1 cellular context compared by ENCODE assay signal in the genomic region with DNA sequence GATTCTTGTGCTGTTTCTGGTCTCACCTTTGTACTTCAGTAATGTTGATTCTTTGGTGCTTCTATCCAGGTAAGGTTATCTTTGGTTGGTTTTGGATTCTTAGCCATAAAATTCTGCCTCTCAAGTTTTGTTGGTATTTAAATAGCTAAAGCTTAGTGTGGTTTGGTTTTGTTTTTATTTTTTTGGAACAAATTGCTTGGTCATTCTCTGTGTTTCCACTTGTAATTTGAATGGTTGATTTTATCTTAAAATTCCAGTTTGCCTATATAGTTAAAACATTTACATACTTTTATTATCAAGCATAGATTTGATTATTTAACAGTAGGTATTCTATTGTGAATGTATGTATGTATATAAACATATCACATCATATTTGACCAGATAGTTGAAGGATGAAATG.
TF ChIP-seq lines count a peak whose summit lies in the region.

No MANE protein-coding gene starts in this region.

TF ChIP-seq in K562, 482 proteins besides CTCF, POLR2A, EP300 and RAD21 (continued from another document):
- TF ChIP-seq, protein P1, sequence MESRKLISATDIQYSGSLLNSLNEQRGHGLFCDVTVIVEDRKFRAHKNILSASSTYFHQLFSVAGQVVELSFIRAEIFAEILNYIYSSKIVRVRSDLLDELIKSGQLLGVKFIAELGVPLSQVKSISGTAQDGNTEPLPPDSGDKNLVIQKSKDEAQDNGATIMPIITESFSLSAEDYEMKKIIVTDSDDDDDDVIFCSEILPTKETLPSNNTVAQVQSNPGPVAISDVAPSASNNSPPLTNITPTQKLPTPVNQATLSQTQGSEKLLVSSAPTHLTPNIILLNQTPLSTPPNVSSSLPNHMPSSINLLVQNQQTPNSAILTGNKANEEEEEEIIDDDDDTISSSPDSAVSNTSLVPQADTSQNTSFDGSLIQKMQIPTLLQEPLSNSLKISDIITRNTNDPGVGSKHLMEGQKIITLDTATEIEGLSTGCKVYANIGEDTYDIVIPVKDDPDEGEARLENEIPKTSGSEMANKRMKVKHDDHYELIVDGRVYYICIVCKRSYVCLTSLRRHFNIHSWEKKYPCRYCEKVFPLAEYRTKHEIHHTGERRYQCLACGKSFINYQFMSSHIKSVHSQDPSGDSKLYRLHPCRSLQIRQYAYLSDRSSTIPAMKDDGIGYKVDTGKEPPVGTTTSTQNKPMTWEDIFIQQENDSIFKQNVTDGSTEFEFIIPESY (CRISPR knock-in tag; IDR thresholded peaks at IDR 0.05): peak; percentile 5; the same call in 1 of the 2 replicates
- TF ChIP-seq CBFB (CRISPR knock-in tag; IDR thresholded peaks at IDR 0.05) (no peak), MAFF (IDR thresholded peaks at IDR 0.05; ENCODE audit: low read length) (peak; percentile 41; the same call in 1 of the 2 replicates), THRAP3 (IDR thresholded peaks at IDR 0.05; ENCODE audit: borderline replicate concordance) (no peak), SMAD1 (IDR thresholded peaks at IDR 0.05; ENCODE audit: low read depth, low read length, partially characterized antibody) (no peak), POLR2AphosphoS2 (IDR thresholded peaks at IDR 0.05; ENCODE audit: low read length) (no peak), CBX1 (IDR thresholded peaks at IDR 0.05; ENCODE audit: low read depth) (no peak), ZC3H11A (IDR thresholded peaks at IDR 0.05; ENCODE audit: low read depth, low read length) (no peak), RHOXF2B (CRISPR knock-in tag; conservative IDR thresholded peaks at IDR 0.05) (no peak), BACH1 (tag; IDR thresholded peaks at IDR 0.05) (no peak), ZNF174 (CRISPR knock-in tag; IDR thresholded peaks at IDR 0.05) (no peak), E2F3 (CRISPR knock-in tag; IDR thresholded peaks at IDR 0.05) (no peak), MAFK (IDR thresholded peaks at IDR 0.05; ENCODE audit: low read length) (0 out of 2 replicates have a peak, but pooled peaks have one; percentile 4), CSDE1 (IDR thresholded peaks at IDR 0.05) (no peak), TCF3 (CRISPR knock-in tag; IDR thresholded peaks at IDR 0.05) (no peak), ZNF644 (tag; IDR thresholded peaks at IDR 0.05; ENCODE audit: low read depth) (no peak), ZC3H4 (CRISPR knock-in tag; IDR thresholded peaks at IDR 0.05; ENCODE audit: borderline replicate concordance) (no peak), ELF4 (CRISPR knock-in tag; IDR thresholded peaks at IDR 0.05) (no peak), EP400 (IDR thresholded peaks at IDR 0.05) (0 out of 2 replicates have a peak, but pooled peaks have one; percentile 21), ZNF384 (IDR thresholded peaks at IDR 0.05; ENCODE audit: low read depth, low read length) (0 out of 2 replicates have a peak, but pooled peaks have one; percentile 4), ZFPM2 (CRISPR knock-in tag; IDR thresholded peaks at IDR 0.05) (no peak), ZNF175 (CRISPR knock-in tag; IDR thresholded peaks at IDR 0.05; ENCODE audit: low read depth) (no peak), U2AF1 (optimal IDR thresholded peaks at IDR 0.05; ENCODE audit: low read depth, low read length) (no peak), GABPA (tag; conservative IDR thresholded peaks at IDR 0.05; ENCODE audit: low read depth) (no peak), ZNF445 (CRISPR knock-in tag; IDR thresholded peaks at IDR 0.05; ENCODE audit: low read depth) (no peak), ZNF282 (CRISPR knock-in tag; IDR thresholded peaks at IDR 0.05) (no peak), MAFG (tag; conservative IDR thresholded peaks at IDR 0.05) (peak; percentile 75), C11orf30 (IDR thresholded peaks at IDR 0.05; ENCODE audit: low read depth) (peak; percentile 73), ZNF431 (CRISPR knock-in tag; IDR thresholded peaks at IDR 0.05) (no peak), ZNF408 (CRISPR knock-in tag; IDR thresholded peaks at IDR 0.05; ENCODE audit: low read depth) (no peak), ZNF76 (CRISPR knock-in tag; IDR thresholded peaks at IDR 0.05; ENCODE audit: borderline replicate concordance) (no peak), TAF7 (tag; IDR thresholded peaks at IDR 0.05) (no peak), ZNF316 (IDR thresholded peaks at IDR 0.05) (peak; percentile 74), NFYB (IDR thresholded peaks at IDR 0.05; ENCODE audit: extremely low read depth, insufficient read length) (no peak), SP1 (CRISPR knock-in tag; IDR thresholded peaks at IDR 0.05) (no peak), MCM7 (IDR thresholded peaks at IDR 0.05) (no peak), NFE2 (IDR thresholded peaks at IDR 0.05; ENCODE audit: low read depth) (peak; percentile 77), MEIS2 (IDR thresholded peaks at IDR 0.05; ENCODE audit: partially characterized antibody) (no peak), HNRNPLL (IDR thresholded peaks at IDR 0.05; ENCODE audit: low read depth, low read length, poor library complexity, severe bottlenecking) (no peak), ETV1 (tag; conservative IDR thresholded peaks at IDR 0.05; ENCODE audit: low read depth) (no peak), NFE2L1 (tag; IDR thresholded peaks at IDR 0.05; ENCODE audit: borderline replicate concordance, low read depth) (0 out of 2 replicates have a peak, but pooled peaks have one; percentile 24), SMARCC2 (IDR thresholded peaks at IDR 0.05; ENCODE audit: low read depth) (0 out of 2 replicates have a peak, but pooled peaks have one; percentile 28), NBN (IDR thresholded peaks at IDR 0.05; ENCODE audit: low read depth) (no peak), ZNF551 (CRISPR knock-in tag; IDR thresholded peaks at IDR 0.05) (no peak)
- TF ChIP-seq, protein P2, sequence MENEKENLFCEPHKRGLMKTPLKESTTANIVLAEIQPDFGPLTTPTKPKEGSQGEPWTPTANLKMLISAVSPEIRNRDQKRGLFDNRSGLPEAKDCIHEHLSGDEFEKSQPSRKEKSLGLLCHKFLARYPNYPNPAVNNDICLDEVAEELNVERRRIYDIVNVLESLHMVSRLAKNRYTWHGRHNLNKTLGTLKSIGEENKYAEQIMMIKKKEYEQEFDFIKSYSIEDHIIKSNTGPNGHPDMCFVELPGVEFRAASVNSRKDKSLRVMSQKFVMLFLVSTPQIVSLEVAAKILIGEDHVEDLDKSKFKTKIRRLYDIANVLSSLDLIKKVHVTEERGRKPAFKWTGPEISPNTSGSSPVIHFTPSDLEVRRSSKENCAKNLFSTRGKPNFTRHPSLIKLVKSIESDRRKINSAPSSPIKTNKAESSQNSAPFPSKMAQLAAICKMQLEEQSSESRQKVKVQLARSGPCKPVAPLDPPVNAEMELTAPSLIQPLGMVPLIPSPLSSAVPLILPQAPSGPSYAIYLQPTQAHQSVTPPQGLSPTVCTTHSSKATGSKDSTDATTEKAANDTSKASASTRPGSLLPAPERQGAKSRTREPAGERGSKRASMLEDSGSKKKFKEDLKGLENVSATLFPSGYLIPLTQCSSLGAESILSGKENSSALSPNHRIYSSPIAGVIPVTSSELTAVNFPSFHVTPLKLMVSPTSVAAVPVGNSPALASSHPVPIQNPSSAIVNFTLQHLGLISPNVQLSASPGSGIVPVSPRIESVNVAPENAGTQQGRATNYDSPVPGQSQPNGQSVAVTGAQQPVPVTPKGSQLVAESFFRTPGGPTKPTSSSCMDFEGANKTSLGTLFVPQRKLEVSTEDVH (IDR thresholded peaks at IDR 0.05; ENCODE audit: low read depth, partially characterized antibody): no peak
- TF ChIP-seq, protein P3, sequence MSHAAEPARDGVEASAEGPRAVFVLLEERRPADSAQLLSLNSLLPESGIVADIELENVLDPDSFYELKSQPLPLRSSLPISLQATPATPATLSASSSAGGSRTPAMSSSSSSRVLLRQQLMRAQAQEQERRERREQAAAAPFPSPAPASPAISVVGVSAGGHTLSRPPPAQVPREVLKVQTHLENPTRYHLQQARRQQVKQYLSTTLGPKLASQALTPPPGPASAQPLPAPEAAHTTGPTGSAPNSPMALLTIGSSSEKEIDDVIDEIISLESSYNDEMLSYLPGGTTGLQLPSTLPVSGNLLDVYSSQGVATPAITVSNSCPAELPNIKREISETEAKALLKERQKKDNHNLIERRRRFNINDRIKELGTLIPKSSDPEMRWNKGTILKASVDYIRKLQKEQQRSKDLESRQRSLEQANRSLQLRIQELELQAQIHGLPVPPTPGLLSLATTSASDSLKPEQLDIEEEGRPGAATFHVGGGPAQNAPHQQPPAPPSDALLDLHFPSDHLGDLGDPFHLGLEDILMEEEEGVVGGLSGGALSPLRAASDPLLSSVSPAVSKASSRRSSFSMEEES (CRISPR knock-in tag; IDR thresholded peaks at IDR 0.05): no peak
- TF ChIP-seq, protein P4, sequence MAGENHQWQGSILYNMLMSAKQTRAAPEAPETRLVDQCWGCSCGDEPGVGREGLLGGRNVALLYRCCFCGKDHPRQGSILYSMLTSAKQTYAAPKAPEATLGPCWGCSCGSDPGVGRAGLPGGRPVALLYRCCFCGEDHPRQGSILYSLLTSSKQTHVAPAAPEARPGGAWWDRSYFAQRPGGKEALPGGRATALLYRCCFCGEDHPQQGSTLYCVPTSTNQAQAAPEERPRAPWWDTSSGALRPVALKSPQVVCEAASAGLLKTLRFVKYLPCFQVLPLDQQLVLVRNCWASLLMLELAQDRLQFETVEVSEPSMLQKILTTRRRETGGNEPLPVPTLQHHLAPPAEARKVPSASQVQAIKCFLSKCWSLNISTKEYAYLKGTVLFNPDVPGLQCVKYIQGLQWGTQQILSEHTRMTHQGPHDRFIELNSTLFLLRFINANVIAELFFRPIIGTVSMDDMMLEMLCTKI (IDR thresholded peaks at IDR 0.05; ENCODE audit: partially characterized antibody): no peak
- TF ChIP-seq, protein P5, sequence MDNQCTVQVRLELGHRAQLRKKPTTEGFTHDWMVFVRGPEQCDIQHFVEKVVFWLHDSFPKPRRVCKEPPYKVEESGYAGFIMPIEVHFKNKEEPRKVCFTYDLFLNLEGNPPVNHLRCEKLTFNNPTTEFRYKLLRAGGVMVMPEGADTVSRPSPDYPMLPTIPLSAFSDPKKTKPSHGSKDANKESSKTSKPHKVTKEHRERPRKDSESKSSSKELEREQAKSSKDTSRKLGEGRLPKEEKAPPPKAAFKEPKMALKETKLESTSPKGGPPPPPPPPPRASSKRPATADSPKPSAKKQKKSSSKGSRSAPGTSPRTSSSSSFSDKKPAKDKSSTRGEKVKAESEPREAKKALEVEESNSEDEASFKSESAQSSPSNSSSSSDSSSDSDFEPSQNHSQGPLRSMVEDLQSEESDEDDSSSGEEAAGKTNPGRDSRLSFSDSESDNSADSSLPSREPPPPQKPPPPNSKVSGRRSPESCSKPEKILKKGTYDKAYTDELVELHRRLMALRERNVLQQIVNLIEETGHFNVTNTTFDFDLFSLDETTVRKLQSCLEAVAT (IDR thresholded peaks at IDR 0.05): 0 out of 4 replicates have a peak, but pooled peaks of 1 of the 2 experiments have one; percentile 0
- TF ChIP-seq, protein P6, sequence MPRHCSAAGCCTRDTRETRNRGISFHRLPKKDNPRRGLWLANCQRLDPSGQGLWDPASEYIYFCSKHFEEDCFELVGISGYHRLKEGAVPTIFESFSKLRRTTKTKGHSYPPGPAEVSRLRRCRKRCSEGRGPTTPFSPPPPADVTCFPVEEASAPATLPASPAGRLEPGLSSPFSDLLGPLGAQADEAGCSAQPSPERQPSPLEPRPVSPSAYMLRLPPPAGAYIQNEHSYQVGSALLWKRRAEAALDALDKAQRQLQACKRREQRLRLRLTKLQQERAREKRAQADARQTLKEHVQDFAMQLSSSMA (CRISPR knock-in tag; IDR thresholded peaks at IDR 0.05): no peak
- TF ChIP-seq, protein P7, sequence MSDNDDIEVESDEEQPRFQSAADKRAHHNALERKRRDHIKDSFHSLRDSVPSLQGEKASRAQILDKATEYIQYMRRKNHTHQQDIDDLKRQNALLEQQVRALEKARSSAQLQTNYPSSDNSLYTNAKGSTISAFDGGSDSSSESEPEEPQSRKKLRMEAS (CRISPR knock-in tag; IDR thresholded peaks at IDR 0.05): no peak
- TF ChIP-seq, protein P8, sequence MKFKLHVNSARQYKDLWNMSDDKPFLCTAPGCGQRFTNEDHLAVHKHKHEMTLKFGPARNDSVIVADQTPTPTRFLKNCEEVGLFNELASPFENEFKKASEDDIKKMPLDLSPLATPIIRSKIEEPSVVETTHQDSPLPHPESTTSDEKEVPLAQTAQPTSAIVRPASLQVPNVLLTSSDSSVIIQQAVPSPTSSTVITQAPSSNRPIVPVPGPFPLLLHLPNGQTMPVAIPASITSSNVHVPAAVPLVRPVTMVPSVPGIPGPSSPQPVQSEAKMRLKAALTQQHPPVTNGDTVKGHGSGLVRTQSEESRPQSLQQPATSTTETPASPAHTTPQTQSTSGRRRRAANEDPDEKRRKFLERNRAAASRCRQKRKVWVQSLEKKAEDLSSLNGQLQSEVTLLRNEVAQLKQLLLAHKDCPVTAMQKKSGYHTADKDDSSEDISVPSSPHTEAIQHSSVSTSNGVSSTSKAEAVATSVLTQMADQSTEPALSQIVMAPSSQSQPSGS (CRISPR knock-in tag; IDR thresholded peaks at IDR 0.05): no peak
